Comparison of ENCODE assay signal across 17 cellular contexts in the genomic region with DNA sequence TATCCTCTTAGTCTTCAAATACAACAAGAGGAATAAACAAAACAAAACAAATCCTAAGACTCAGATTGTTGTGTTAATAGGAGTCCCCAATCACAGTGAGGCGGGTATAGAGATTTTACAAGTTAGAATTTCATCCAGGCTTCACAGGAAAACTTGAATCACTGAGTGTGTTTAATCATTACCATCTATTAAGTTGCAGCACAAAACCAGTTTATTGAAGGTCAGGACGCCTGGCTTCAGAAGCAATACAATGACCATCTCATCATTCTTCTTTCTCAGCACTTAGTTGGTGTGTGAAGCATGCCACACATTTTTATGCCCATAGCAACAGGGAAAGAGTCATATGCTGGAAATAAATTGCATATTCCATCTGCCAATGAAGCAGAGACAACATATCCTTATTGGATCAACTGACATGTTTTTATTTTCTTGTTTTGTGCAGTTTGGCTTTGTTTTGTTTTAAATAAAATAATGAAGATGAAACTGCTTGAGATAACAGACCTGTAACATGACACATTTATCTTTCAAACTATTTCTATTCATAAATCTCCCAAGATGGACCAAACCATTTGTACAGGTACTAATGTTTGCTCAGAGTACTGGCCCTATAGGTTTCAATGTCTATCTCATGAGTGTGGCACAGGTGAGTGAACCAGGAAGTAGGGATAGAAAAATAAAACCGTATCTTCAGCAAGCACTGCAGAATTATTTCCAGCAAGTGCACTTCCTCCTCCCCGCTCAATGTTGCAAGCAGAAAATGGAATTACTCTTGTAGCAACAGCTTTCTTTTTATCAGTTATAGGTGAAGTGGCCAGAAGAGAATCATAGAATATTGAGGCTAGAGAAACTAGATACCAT. TPM values are rescaled to one million over a fixed set of nuclear protein-coding genes. Genes with fewer than 3 reads are reported as not detected.
DNase-seq lines count a peak whose midpoint lies in the region; ATAC-seq, FAIRE-seq and TF ChIP-seq lines count a peak whose summit lies in the region.
"Had no signal": no experiment of that assay in that cellular context is flagged by ENCODE, and none has a peak within 500 bp of the region (broad histone marks: within the 10 kb centered on the region; RNA-seq: fewer than 3 reads in every experiment).

No MANE protein-coding gene starts in this region.

- no peak for TF ChIP-seq EP300 in transverse colon (IDR thresholded peaks at IDR 0.05; ENCODE audit: low read depth)

- in situ Hi-C loops in transverse colon (cut with MboI; ENCODE audit: low pct_ligation_motif_present in 1 of 4, low pct_unique_long_range_greater_than_20kb in 1 of 4, low sequenced_read_pairs in 3 of 4), result no loop called here

- no peak overlapping the region for H3K4me3 ChIP-seq in transverse colon
- H3K4me3 ChIP-seq: HAP-1 had no signal

- H3K27ac ChIP-seq in transverse colon, result peak overlapping the region; percentile 58 to 78 (median 71)

- H3K9me3 ChIP-seq in transverse colon, result no peaks in the 10 kb centered on the region
- H3K9me3 ChIP-seq: HAP-1, SK-N-SH had no signal

- FAIRE-seq in islet of Langerhans (lab: Jason Lieb, UNC), result peak; percentile 87
- FAIRE-seq: D721Med had no signal

- intact Hi-C loops in transverse colon (cut with DNase I; ENCODE audit: low total_unique reads), result no loop called here

- 29 to 58% methylated on average over 2 to 4 of the region's 4 CpGs for WGBS in transverse colon (ENCODE audit: low coverage in 1 of 2), 2 donors

- TF ChIP-seq CTCF in transverse colon (IDR thresholded peaks at IDR 0.05), result no peak

- no peaks in the 10 kb centered on the region for H3K36me3 ChIP-seq in transverse colon
- H3K36me3 ChIP-seq: HAP-1 had no signal

- H3K4me1 ChIP-seq in transverse colon, result no peaks in the 10 kb centered on the region
- H3K4me1 ChIP-seq: HAP-1 had no signal

- DNase-seq in NCI-H510A treated with DMSO at 0.1 percent for 48 hours (lab: John Stamatoyannopoulos, UW), result peak; percentile 33
- DNase-seq in NCI-H510A (lab: John Stamatoyannopoulos, UW), result no peak
- peak; percentile 61 for DNase-seq in NCI-H2029 treated with DMSO at 0.1 percent for 48 hours (lab: John Stamatoyannopoulos, UW)
- no peak for DNase-seq in transverse colon
- DNase-seq in NCI-H2227 (lab: John Stamatoyannopoulos, UW; ENCODE audit: unreplicated experiment), result no peak
- no peak for DNase-seq in NK-92 (lab: John Stamatoyannopoulos, UW; ENCODE audit: unreplicated experiment)
- DNase-seq: CD4-positive, CD25-positive, alpha-beta regulatory T cell; NCI-H1436; NCI-H2171 treated with DMSO at 0.1 percent for 48 hours; NCI-H526 treated with DMSO at 0.1 percent for 48 hours; SK-N-SH; T-helper 1 cell had no signal

- TF ChIP-seq POLR2A in transverse colon (IDR thresholded peaks at IDR 0.05), result no peak

- no peaks in the 10 kb centered on the region for H3K27me3 ChIP-seq in transverse colon

- no peak for ATAC-seq in HG02763 (IDR thresholded peaks at IDR 0.05; ENCODE audit: unreplicated experiment)

RNA-seq across cellular contexts. Expression of gene TAC1, which starts 40.4 kb away (rescaled TPM):
- total RNA-seq in transverse colon, result 1 to 10 TPM in 2 of 4 donors, not detected in 2; 2.7 to 4.0 TPM
- total RNA-seq: CD4-positive, CD25-positive, alpha-beta regulatory T cell; LHCN-M2 had no signal

Comparison
In these comparisons a context has a peak if more than half of its experiments do, and no peak if none do; other contexts are left out.
1. DNase-seq: peak in NCI-H510A treated with DMSO at 0.1 percent for 48 hours (single experiment) and NCI-H2029 treated with DMSO at 0.1 percent for 48 hours (single experiment); none in NCI-H510A (single experiment), transverse colon (single experiment), NCI-H2227 (single experiment) and NK-92 (single experiment).